29 cellular contexts compared by ENCODE assay signal in the genomic region with DNA sequence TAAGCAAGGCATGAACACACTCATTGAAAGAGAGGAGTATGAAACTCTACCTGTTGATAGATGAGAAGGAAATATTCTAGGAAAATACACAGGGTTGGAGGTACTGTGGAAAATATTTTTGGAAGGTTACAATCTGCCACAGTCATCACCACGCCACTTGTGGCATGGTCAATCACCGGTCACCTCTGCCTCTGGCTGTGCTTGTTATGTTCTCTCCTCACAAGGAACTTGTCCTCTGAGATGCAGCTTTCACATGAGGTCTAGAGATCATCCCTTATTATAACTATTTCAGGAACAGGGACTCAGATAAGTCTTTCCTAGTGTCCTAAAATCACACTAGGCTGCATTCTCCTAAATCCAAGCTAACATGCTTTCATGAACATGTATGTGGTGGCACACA.
"Had no signal": no experiment of that assay in that cellular context is flagged by ENCODE, and none has a peak within 500 bp of the region (broad histone marks: within the 10 kb centered on the region; RNA-seq: fewer than 3 reads in every experiment).

No MANE protein-coding gene starts in this region.

- H3K36me3 ChIP-seq: neural progenitor cell, ovary, right lobe of liver, sigmoid colon, suprapubic skin, tibial artery, transverse colon, upper lobe of right lung, uterus had no signal

- H3K27me3 Mint-ChIP-seq: progenitor cell of endocrine pancreas; stimulated activated naive CD8-positive, alpha-beta T cell treated with anti-CD3 and anti-CD28 coated beads, Interleukin-15, amount 100 ng/mL, for 72 hours; type B pancreatic cell had no signal

- ATAC-seq: naive thymus-derived CD4-positive, alpha-beta T cell; natural killer cell; psoas muscle; right lobe of liver; stimulated activated effector memory CD8-positive, alpha-beta T cell treated with anti-CD3 and anti-CD28 coated beads, Interleukin-12 subunit alpha, Interleukin-12 subunit beta, amount 100 ng/mL, for 72 hours; stimulated activated naive CD8-positive, alpha-beta T cell treated with anti-CD3 and anti-CD28 coated beads, Interleukin-15, amount 100 ng/mL, for 72 hours; stimulated activated naive CD8-positive, alpha-beta T cell treated with anti-CD3 and anti-CD28 coated beads, Interleukin-15, Interleukin-2, amounts not matched to agents 100 U/mL and 50 U/mL, for 24 hours; upper lobe of right lung had no signal

- H3K9me3 ChIP-seq: ovary, psoas muscle, right lobe of liver, sigmoid colon, suprapubic skin, testis, tibial artery, transverse colon, upper lobe of right lung, uterus had no signal

- H3K27ac Mint-ChIP-seq: naive thymus-derived CD4-positive, alpha-beta T cell; natural killer cell; nephron; neural progenitor cell; progenitor cell of endocrine pancreas; stimulated activated effector memory CD8-positive, alpha-beta T cell treated with anti-CD3 and anti-CD28 coated beads, Interleukin-12 subunit alpha, Interleukin-12 subunit beta, amount 100 ng/mL, for 72 hours; stimulated activated naive CD8-positive, alpha-beta T cell treated with anti-CD3 and anti-CD28 coated beads, Interleukin-15, amount 100 ng/mL, for 72 hours; type B pancreatic cell had no signal

- H3K4me2 ChIP-seq: neural progenitor cell had no signal

- H3K27ac ChIP-seq: neural progenitor cell, ovary, parathyroid adenoma, psoas muscle, right lobe of liver, sigmoid colon, suprapubic skin, testis, tibial artery, transverse colon, upper lobe of right lung, uterus had no signal

- H3K4me3 ChIP-seq: neural progenitor cell, ovary, psoas muscle, right lobe of liver, sigmoid colon, suprapubic skin, testis, tibial artery, transverse colon, upper lobe of right lung, uterus had no signal

- H3K27me3 ChIP-seq: neural progenitor cell, ovary, right lobe of liver, sigmoid colon, suprapubic skin, testis, tibial artery, transverse colon, upper lobe of right lung, uterus had no signal

- FAIRE-seq: small intestine had no signal

- H3K4me3 Mint-ChIP-seq: naive thymus-derived CD4-positive, alpha-beta T cell; natural killer cell; nephron; neural progenitor cell; stimulated activated effector memory CD8-positive, alpha-beta T cell treated with anti-CD3 and anti-CD28 coated beads, Interleukin-12 subunit alpha, Interleukin-12 subunit beta, amount 100 ng/mL, for 72 hours; stimulated activated naive CD8-positive, alpha-beta T cell treated with anti-CD3 and anti-CD28 coated beads, Interleukin-15, amount 100 ng/mL, for 72 hours; type B pancreatic cell had no signal

- H3K4me1 Mint-ChIP-seq: naive thymus-derived CD4-positive, alpha-beta T cell; natural killer cell; nephron; neural progenitor cell; stimulated activated effector memory CD8-positive, alpha-beta T cell treated with anti-CD3 and anti-CD28 coated beads, Interleukin-12 subunit alpha, Interleukin-12 subunit beta, amount 100 ng/mL, for 72 hours; stimulated activated naive CD8-positive, alpha-beta T cell treated with anti-CD3 and anti-CD28 coated beads, Interleukin-15, amount 100 ng/mL, for 72 hours had no signal

- H3K4me1 ChIP-seq: neural progenitor cell, parathyroid adenoma, right lobe of liver, sigmoid colon, suprapubic skin, testis, transverse colon, upper lobe of right lung, uterus had no signal

- DNase-seq: naive thymus-derived CD4-positive, alpha-beta T cell; natural killer cell; occipital lobe; ovary; posterior cingulate gyrus; psoas muscle; right lobe of liver; sigmoid colon; small intestine; stimulated activated CD4-positive, alpha-beta T cell treated with anti-CD3 and anti-CD28 coated beads, Interleukin-15, amount 100 ng/mL, for 24 hours; stimulated activated CD4-positive, alpha-beta T cell treated with anti-CD3 and anti-CD28 coated beads, Interleukin-2, amount 100 ng/mL, for 24 hours; stimulated activated CD4-positive, alpha-beta T cell treated with anti-CD3 and anti-CD28 coated beads, Interleukin-2, amount 100 ng/mL, for 48 hours; stimulated activated CD4-positive, alpha-beta T cell treated with anti-CD3 and anti-CD28 coated beads, Interleukin-4, amount 100 ng/mL, for 24 hours; stimulated activated naive CD4-positive, alpha-beta T cell; stimulated activated naive CD8-positive, alpha-beta T cell treated with anti-CD3 and anti-CD28 coated beads, Interleukin-15, amount 100 ng/mL, for 72 hours; stimulated activated naive CD8-positive, alpha-beta T cell treated with anti-CD3 and anti-CD28 coated beads, Interleukin-15, Interleukin-2, amounts not matched to agents 100 U/mL and 50 U/mL, for 24 hours; substantia nigra; testis; tibial artery; transverse colon; upper lobe of right lung; uterus had no signal

- H3K36me3 Mint-ChIP-seq: naive thymus-derived CD4-positive, alpha-beta T cell; natural killer cell; neural progenitor cell; stimulated activated effector memory CD8-positive, alpha-beta T cell treated with anti-CD3 and anti-CD28 coated beads, Interleukin-12 subunit alpha, Interleukin-12 subunit beta, amount 100 ng/mL, for 72 hours; type B pancreatic cell had no signal

- H3K9me3 Mint-ChIP-seq: nephron; neural progenitor cell; stimulated activated effector memory CD8-positive, alpha-beta T cell treated with anti-CD3 and anti-CD28 coated beads, Interleukin-12 subunit alpha, Interleukin-12 subunit beta, amount 100 ng/mL, for 72 hours; stimulated activated naive CD8-positive, alpha-beta T cell treated with anti-CD3 and anti-CD28 coated beads, Interleukin-15, amount 100 ng/mL, for 72 hours; type B pancreatic cell had no signal
